14 cellular contexts compared by ENCODE assay signal in the genomic region with DNA sequence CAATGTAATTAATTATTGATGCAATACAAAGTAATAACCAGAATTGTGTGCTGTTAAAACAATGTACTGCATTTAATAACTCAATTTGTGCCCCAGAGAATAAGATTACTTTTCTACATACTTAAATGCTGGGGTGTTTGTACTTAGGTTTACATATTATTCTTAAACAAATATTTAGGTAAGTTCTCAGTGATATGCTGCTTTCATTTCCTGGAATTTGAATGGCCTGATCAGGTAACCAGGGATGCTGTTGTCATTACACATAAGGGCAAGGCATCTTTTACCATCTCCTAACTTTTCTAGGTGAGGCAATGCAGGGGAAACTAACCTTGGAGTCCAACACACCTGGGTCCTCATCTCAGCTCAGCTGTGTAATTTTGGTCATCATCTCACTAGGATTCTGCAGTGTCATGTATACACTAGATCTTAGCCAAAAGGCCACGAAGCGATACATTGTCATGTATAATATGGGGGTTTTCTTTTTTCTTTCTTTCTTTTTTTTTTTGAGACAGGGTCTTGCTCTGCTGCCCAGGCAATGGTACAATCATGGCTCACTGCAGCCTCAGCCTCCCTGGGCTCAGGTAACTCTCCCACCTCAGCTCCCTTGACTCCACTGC.
"Had no signal": no experiment of that assay in that cellular context is flagged by ENCODE, and none has a peak within 500 bp of the region (broad histone marks: within the 10 kb centered on the region; RNA-seq: fewer than 3 reads in every experiment).

No MANE protein-coding gene starts in this region.

- H3K36me3 ChIP-seq: cardiac muscle cell, gastrocnemius medialis, heart left ventricle, sigmoid colon, spleen, stomach, thoracic aorta had no signal

- H3K4me3 ChIP-seq: cardiac muscle cell, gastrocnemius medialis, heart left ventricle, sigmoid colon, spleen, stomach, thoracic aorta had no signal

- H3K27me3 ChIP-seq: cardiac muscle cell, gastrocnemius medialis, heart left ventricle, sigmoid colon, spleen, stomach had no signal

- H3K27ac ChIP-seq: cardiac muscle cell, gastrocnemius medialis, heart left ventricle, parathyroid adenoma, sigmoid colon, spleen, stomach, thoracic aorta had no signal

- H3K4me1 ChIP-seq: gastrocnemius medialis, parathyroid adenoma, sigmoid colon had no signal

- H3K36me3 Mint-ChIP-seq: immature natural killer cell, naive B cell had no signal

- DNase-seq: activated CD4-positive, alpha-beta memory T cell treated with anti-CD3 and anti-CD28 coated beads, Interleukin-2, amount 10 ng/mL, durations not matched to agents 7 days and 5 days; activated naive CD4-positive, alpha-beta T cell treated with anti-CD3 and anti-CD28 coated beads, Interleukin-2, amount 50 U/mL, for 16 hours; activated T-cell treated with anti-CD3 and anti-CD28 coated beads, Interleukin-2, amount 50 U/mL, for 24 hours; gastrocnemius medialis; heart left ventricle; immature natural killer cell; naive B cell; sigmoid colon; spleen; stomach; T-helper 9 cell had no signal

- ATAC-seq: gastrocnemius medialis, heart left ventricle had no signal

- H3K9me3 ChIP-seq: gastrocnemius medialis, heart left ventricle, sigmoid colon, spleen, stomach, thoracic aorta had no signal

- H3K9ac ChIP-seq: parathyroid adenoma had no signal

- H3K9me3 Mint-ChIP-seq: activated CD4-positive, alpha-beta memory T cell treated with anti-CD3 and anti-CD28 coated beads, Interleukin-2, amount 10 ng/mL, durations not matched to agents 7 days and 5 days; activated T-cell treated with anti-CD3 and anti-CD28 coated beads, Interleukin-2, amount 50 U/mL, for 24 hours; immature natural killer cell had no signal

- H3K4me3 Mint-ChIP-seq: activated CD4-positive, alpha-beta memory T cell treated with anti-CD3 and anti-CD28 coated beads, Interleukin-2, amount 10 ng/mL, durations not matched to agents 7 days and 5 days; activated T-cell treated with anti-CD3 and anti-CD28 coated beads, Interleukin-2, amount 50 U/mL, for 24 hours; immature natural killer cell; naive B cell had no signal

- H3K27ac Mint-ChIP-seq: activated CD4-positive, alpha-beta memory T cell treated with anti-CD3 and anti-CD28 coated beads, Interleukin-2, amount 10 ng/mL, durations not matched to agents 7 days and 5 days; activated T-cell treated with anti-CD3 and anti-CD28 coated beads, Interleukin-2, amount 50 U/mL, for 24 hours; immature natural killer cell had no signal

- H3K4me1 Mint-ChIP-seq: immature natural killer cell had no signal
